In genomic region chr1:143884932-143885574, GRCh38 we compare ENCODE assay signal across 7 cellular contexts.
DNase-seq lines count a peak whose midpoint lies in the region; ATAC-seq, FAIRE-seq and TF ChIP-seq lines count a peak whose summit lies in the region.
"Not testable (repeated sequence)": the region's sequence is repeated elsewhere in the genome, so short reads cannot be mapped to it uniquely, and the experiment has no call there.

No MANE protein-coding gene starts in this region.

- H3K9me3 ChIP-seq in breast epithelium; kidney (ENCODE audit: control insufficient read depth in 1 of 2, low read length in 2 of 2): not testable (repeated sequence)

- H3K9ac ChIP-seq in kidney (ENCODE audit: low read length in 2 of 2), result not testable (repeated sequence)

- ATAC-seq in GM18520 (IDR thresholded peaks at IDR 0.05; ENCODE audit: unreplicated experiment), result peak; percentile 67
- peak; percentile 81 for ATAC-seq in HG02840 (IDR thresholded peaks at IDR 0.05; ENCODE audit: low FRiP score, unreplicated experiment)

- H3K4me3 ChIP-seq in breast epithelium, result peak overlapping the region in 2 of 3 donors; percentile 32 to 59
- H3K4me3 ChIP-seq in kidney (ENCODE audit: low read length in 2 of 2), result not testable (repeated sequence)

- H3K4me1 ChIP-seq in breast epithelium; kidney (ENCODE audit: control insufficient read depth in 1 of 2, insufficient read depth in 1 of 2, low read depth in 1 of 2, low read length in 2 of 2): not testable (repeated sequence)

- intact Hi-C loops in breast epithelium (cut with DNase I; ENCODE audit: low total_unique reads); kidney (cut with DNase I): not testable (repeated sequence)

- not testable (repeated sequence) for H3K36me3 ChIP-seq in breast epithelium; kidney (ENCODE audit: control insufficient read depth in 1 of 2, insufficient read depth in 2 of 2, low read length in 2 of 2)

- H3K27ac ChIP-seq in breast epithelium; kidney (ENCODE audit: low read depth in 2 of 2, low read length in 2 of 2): not testable (repeated sequence)

- peak in 2 of 3 donors; percentile 41 to 51 for TF ChIP-seq CTCF in breast epithelium (IDR thresholded peaks at IDR 0.05)
- peak; percentile 37 for TF ChIP-seq CTCF in kidney (IDR thresholded peaks at IDR 0.05; ENCODE audit: borderline replicate concordance, extremely low read depth, insufficient read depth)

- peak; percentile 0 for DNase-seq in NCI-H146 (lab: John Stamatoyannopoulos, UW)
- DNase-seq in activated CD4-positive, alpha-beta T cell treated with anti-CD3 and anti-CD28 coated beads for 48 hours, result peak; percentile 73
- peak; percentile 24 to 60 for DNase-seq in breast epithelium (ENCODE audit: low spot score in 2 of 2)
- peak; percentile 88 for DNase-seq in kidney
- DNase-seq in stimulated activated CD4-positive, alpha-beta T cell treated with anti-CD3 and anti-CD28 coated beads, Interleukin-12 subunit alpha, Interleukin-12 subunit beta, amount 100 ng/mL, for 48 hours (ENCODE audit: low read depth in 2 of 3, low spot score in 1 of 3), result peak; percentile 42 to 60 (median 59)

- not testable (repeated sequence) for H3K27me3 ChIP-seq in breast epithelium

- FAIRE-seq in kidney (lab: Jason Lieb, UNC), result not testable (repeated sequence)

- not testable (repeated sequence) for TF ChIP-seq POLR2A in breast epithelium (IDR thresholded peaks at IDR 0.05)

Comparison
In these comparisons a context has a peak if more than half of its experiments do, and no peak if none do; other contexts are left out.
1. DNase-seq: peak in every context shown above with its lines; median percentile 88 in kidney; 73 in activated CD4-positive, alpha-beta T cell treated with anti-CD3 and anti-CD28 coated beads for 48 hours; 59 in stimulated activated CD4-positive, alpha-beta T cell treated with anti-CD3 and anti-CD28 coated beads, Interleukin-12 subunit alpha, Interleukin-12 subunit beta, amount 100 ng/mL, for 48 hours; 42 in breast epithelium; 0 in NCI-H146.